Comparison of ENCODE assay signal across 1 cellular context in the genomic region with DNA sequence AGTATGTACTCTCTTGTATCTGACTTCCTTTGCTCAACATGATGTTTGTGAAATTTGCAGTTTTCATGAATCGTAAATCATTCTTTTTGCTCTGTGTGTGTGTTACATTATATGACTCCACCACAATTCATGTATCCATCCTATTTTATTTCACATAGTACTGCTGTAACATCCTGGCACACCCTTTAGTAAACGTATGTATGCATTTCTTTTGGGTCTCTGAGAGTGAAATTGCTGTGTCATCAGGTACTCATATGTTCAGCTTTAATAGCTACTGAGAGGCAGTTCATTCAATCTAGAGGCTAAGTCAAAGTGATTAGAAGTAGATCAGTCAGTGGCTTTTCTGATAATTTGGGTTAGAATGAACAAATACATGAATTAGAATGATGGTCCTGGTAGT.
TF ChIP-seq lines count a peak whose summit lies in the region.

No MANE protein-coding gene starts in this region.

TF ChIP-seq in SK-N-SH treated with all-trans-retinoic acid at 6 μM for 48 hours, 23 proteins besides CTCF, POLR2A, EP300 and RAD21 (continued from another document):
- TF ChIP-seq, protein P1, sequence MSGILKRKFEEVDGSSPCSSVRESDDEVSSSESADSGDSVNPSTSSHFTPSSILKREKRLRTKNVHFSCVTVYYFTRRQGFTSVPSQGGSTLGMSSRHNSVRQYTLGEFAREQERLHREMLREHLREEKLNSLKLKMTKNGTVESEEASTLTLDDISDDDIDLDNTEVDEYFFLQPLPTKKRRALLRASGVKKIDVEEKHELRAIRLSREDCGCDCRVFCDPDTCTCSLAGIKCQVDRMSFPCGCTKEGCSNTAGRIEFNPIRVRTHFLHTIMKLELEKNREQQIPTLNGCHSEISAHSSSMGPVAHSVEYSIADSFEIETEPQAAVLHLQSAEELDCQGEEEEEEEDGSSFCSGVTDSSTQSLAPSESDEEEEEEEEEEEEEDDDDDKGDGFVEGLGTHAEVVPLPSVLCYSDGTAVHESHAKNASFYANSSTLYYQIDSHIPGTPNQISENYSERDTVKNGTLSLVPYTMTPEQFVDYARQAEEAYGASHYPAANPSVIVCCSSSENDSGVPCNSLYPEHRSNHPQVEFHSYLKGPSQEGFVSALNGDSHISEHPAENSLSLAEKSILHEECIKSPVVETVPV (CRISPR knock-in tag; IDR thresholded peaks at IDR 0.05): no peak
- TF ChIP-seq ZFP30 (CRISPR knock-in tag; IDR thresholded peaks at IDR 0.05): no peak
- TF ChIP-seq, protein P2, sequence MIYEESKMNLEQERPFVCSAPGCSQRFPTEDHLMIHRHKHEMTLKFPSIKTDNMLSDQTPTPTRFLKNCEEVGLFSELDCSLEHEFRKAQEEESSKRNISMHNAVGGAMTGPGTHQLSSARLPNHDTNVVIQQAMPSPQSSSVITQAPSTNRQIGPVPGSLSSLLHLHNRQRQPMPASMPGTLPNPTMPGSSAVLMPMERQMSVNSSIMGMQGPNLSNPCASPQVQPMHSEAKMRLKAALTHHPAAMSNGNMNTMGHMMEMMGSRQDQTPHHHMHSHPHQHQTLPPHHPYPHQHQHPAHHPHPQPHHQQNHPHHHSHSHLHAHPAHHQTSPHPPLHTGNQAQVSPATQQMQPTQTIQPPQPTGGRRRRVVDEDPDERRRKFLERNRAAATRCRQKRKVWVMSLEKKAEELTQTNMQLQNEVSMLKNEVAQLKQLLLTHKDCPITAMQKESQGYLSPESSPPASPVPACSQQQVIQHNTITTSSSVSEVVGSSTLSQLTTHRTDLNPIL (CRISPR knock-in tag; IDR thresholded peaks at IDR 0.05; ENCODE audit: low read depth): no peak
- TF ChIP-seq ZNF565 (CRISPR knock-in tag; conservative IDR thresholded peaks at IDR 0.05; ENCODE audit: low read depth): no peak
- TF ChIP-seq GLIS3 (CRISPR knock-in tag; IDR thresholded peaks at IDR 0.05): no peak
- TF ChIP-seq ESRRG (CRISPR knock-in tag; IDR thresholded peaks at IDR 0.05): no peak
- TF ChIP-seq RARB (CRISPR knock-in tag; IDR thresholded peaks at IDR 0.05): no peak
- no peak for TF ChIP-seq BACH2 (CRISPR knock-in tag; IDR thresholded peaks at IDR 0.05; ENCODE audit: borderline replicate concordance)
- TF ChIP-seq TOX (CRISPR knock-in tag; IDR thresholded peaks at IDR 0.05; ENCODE audit: borderline replicate concordance): no peak
- TF ChIP-seq OSR1 (CRISPR knock-in tag; IDR thresholded peaks at IDR 0.05): no peak
TF ChIP-seq in SK-N-SH treated with all-trans-retinoic acid at 6 μM for 48 hours: peak in this region for 0.
